In the genomic region with DNA sequence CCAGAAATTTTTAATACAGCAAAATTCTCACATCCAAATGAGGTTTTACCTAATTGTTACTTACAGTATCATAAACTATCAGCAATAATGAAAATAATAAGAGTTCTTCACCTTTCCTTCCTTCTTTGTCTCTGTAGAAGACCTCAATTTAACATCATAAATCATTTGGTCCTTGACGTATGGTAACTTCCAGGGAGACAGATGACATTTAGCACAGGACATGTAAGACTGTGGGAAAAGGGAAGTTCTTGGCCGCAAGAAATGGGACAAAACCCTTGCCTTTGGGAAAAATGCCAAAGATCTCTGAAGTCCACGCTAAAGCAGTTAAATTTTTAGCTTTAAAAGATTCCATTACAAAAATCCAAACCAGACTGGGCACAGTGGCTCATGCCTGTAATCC, we compare ENCODE assay signal across 12 cellular contexts.
"Had no signal": no experiment of that assay in that cellular context is flagged by ENCODE, and none has a peak within 500 bp of the region (broad histone marks: within the 10 kb centered on the region; RNA-seq: fewer than 3 reads in every experiment).

No MANE protein-coding gene starts in this region.

- H3K9me3 ChIP-seq: esophagus muscularis mucosa, thyroid gland, uterus had no signal

- H3K27me3 ChIP-seq: cardiac muscle cell, esophagus muscularis mucosa, thyroid gland, uterus had no signal

- H3K36me3 ChIP-seq: cardiac muscle cell, thyroid gland, uterus had no signal

- H3K4me3 ChIP-seq: cardiac muscle cell, esophagus muscularis mucosa, thyroid gland, uterus had no signal

- ATAC-seq: activated CD4-positive, CD25-positive, alpha-beta regulatory T cell treated with anti-CD3 and anti-CD28 coated beads, Interleukin-2, amount 50 U/mL, for 24 hours; left colon had no signal

- H3K27ac ChIP-seq: cardiac muscle cell, thyroid gland, uterus had no signal

- DNase-seq: activated effector memory CD4-positive, alpha-beta T cell treated with Interleukin-2 at 50 U/mL for 16 hours; activated naive CD4-positive, alpha-beta T cell treated with anti-CD3 and anti-CD28 coated beads, Interleukin-2, amount 50 U/mL, for 16 hours; left colon; midbrain; stimulated activated CD4-positive, alpha-beta T cell treated with anti-CD3 and anti-CD28 coated beads, Interleukin-12 subunit alpha, Interleukin-12 subunit beta, amount 100 ng/mL, for 4 hours; stimulated activated CD4-positive, alpha-beta T cell treated with anti-CD3 and anti-CD28 coated beads, Interleukin-2, amount 100 ng/mL, for 24 hours; T-helper 9 cell; thyroid gland; uterus had no signal
